Comparison of ENCODE assay signal across 18 cellular contexts in genomic region chr5:41157272-41157671, GRCh38. TPM values are rescaled to one million over a fixed set of nuclear protein-coding genes. Genes with fewer than 3 reads are reported as not detected.
A peak's percentile ranks its signal among the peaks of the same experiment; 100 is the strongest.
DNase-seq lines count a peak whose midpoint lies in the region; ATAC-seq and TF ChIP-seq lines count a peak whose summit lies in the region.
"Had no signal": no experiment of that assay in that cellular context is flagged by ENCODE, and none has a peak within 500 bp of the region (broad histone marks: within the 10 kb centered on the region; RNA-seq: fewer than 3 reads in every experiment).

No MANE protein-coding gene starts in this region.

- CTCF ChIA-PET in PC-3 (lab: Charles Lee) = no interaction called here

- WGBS in psoas muscle, 3 donors = 51 to 76% (median 58%) methylated on average over 3 of the region's 3 CpGs

- intact Hi-C loops in PC-3 (cut with micrococcal nuclease) = loop anchor here (2.0 kb wide), 1 partner anchor 34 kb away; no protein-coding TSS in a partner anchor
- intact Hi-C loops in tibial artery (cut with DNase I; ENCODE audit: low total_unique reads) = no loop called here
- intact Hi-C loops in psoas muscle (cut with DNase I) = no loop called here

- no TSS peak for BruUV-seq in PC-3 (replicated peaks; lab: Mats Ljungman, UMichigan)

- ATAC-seq in PC-3 (peak; percentile 66), psoas muscle (no peak)
- ATAC-seq: Panc1 had no signal

- H3K9ac ChIP-seq in PC-3 (ENCODE audit: low read length) = no peak overlapping the region

- H3K9me3 ChIP-seq in PC-3 (ENCODE audit: low read length) (no peaks in the 10 kb centered on the region), tibial artery (no peaks in the 10 kb centered on the region), psoas muscle (no peaks in the 10 kb centered on the region)
- H3K9me3 ChIP-seq: HAP-1 had no signal

- H3K27ac ChIP-seq in PC-3 (ENCODE audit: low read length) = peak overlapping the region; percentile 71
- peak overlapping the region; percentile 43 to 44 for H3K27ac ChIP-seq in tibial artery
- H3K27ac ChIP-seq in psoas muscle = no peak overlapping the region

- H3K4me2 ChIP-seq in PC-3 (ENCODE audit: low read length) = peak overlapping the region; percentile 30; the same call in 1 of the 2 replicates

- DNase-seq in EL = peak; percentile 24
- peak; percentile 79 for DNase-seq in PC-3
- DNase-seq in fibroblast of gingiva (ENCODE audit: low read depth) = peak; percentile 25
- no peak for DNase-seq in tibial artery
- no peak for DNase-seq in psoas muscle
- DNase-seq in OCI-M2 (lab: John Stamatoyannopoulos, UW; ENCODE audit: unreplicated experiment) = no peak
- no peak for DNase-seq in GM13976 (ENCODE audit: low spot score)
- DNase-seq: DND-41, GDM1, KBM-7, NCI-H1105 treated with DMSO at 0.1 percent for 48 hours, NCI-H1694, NCI-H2107, NCI-H510A treated with DMSO at 0.1 percent for 48 hours had no signal

- no peaks in the 10 kb centered on the region; the same call in 1 of the 2 replicates for H3K9me2 ChIP-seq in PC-3 (replicated peaks; ENCODE audit: low read length)

- H4K20me1 ChIP-seq in PC-3 (ENCODE audit: low read length) = no peaks in the 10 kb centered on the region

- H3F3A ChIP-seq in PC-3 (ENCODE audit: low read length, unreplicated experiment) = peaks cover 8% of the 10 kb centered on the region

- no peaks in the 10 kb centered on the region for H3K27me3 ChIP-seq in PC-3 (ENCODE audit: low read length)
- H3K27me3 ChIP-seq in tibial artery = no peaks in the 10 kb centered on the region
- no peaks in the 10 kb centered on the region for H3K27me3 ChIP-seq in psoas muscle (ENCODE audit: insufficient read depth in 3 of 3, low read length in 2 of 3)

- in situ Hi-C loops in GM13976 (cut with MboI; ENCODE audit: low sequenced_read_pairs, unreplicated experiment) = no loop called here

- no peaks in the 10 kb centered on the region for H3K79me2 ChIP-seq in PC-3 (ENCODE audit: low read length)

- POLR2A ChIA-PET in PC-3 (lab: Charles Lee; ENCODE audit: unreplicated experiment) = no interaction called here

- no peaks in the 10 kb centered on the region for H3K36me3 ChIP-seq in PC-3 (ENCODE audit: low read depth, low read length)
- no peaks in the 10 kb centered on the region for H3K36me3 ChIP-seq in tibial artery
- H3K36me3 ChIP-seq in psoas muscle (ENCODE audit: insufficient read depth in 1 of 2, low read depth in 1 of 2) = no peaks in the 10 kb centered on the region
- H3K36me3 ChIP-seq: HAP-1 had no signal

- no peak overlapping the region for H2AFZ ChIP-seq in PC-3 (ENCODE audit: low read length)

- H3K4me1 ChIP-seq in PC-3 (ENCODE audit: insufficient read depth, low read length) (peaks cover 25% of the 10 kb centered on the region), tibial artery (peaks cover 0 to 27% (median 12%) of the 10 kb centered on the region in 4 donors), psoas muscle (no peaks in the 10 kb centered on the region)
- H3K4me1 ChIP-seq: HAP-1 had no signal

- no peak overlapping the region for H3K4me3 ChIP-seq in PC-3 (ENCODE audit: low read length)
- H3K4me3 ChIP-seq in tibial artery = no peak overlapping the region
- H3K4me3 ChIP-seq in psoas muscle = no peak overlapping the region
- H3K4me3 ChIP-seq: HAP-1 had no signal

- no peak for TF ChIP-seq CTCF in PC-3 (conservative IDR thresholded peaks at IDR 0.05; ENCODE audit: low read depth, low read length)
- no peak for TF ChIP-seq CTCF in tibial artery (IDR thresholded peaks at IDR 0.05)
- TF ChIP-seq CTCF in psoas muscle (IDR thresholded peaks at IDR 0.05) = no peak
- no peak for TF ChIP-seq CTCF in GM13976 (IDR thresholded peaks at IDR 0.05; ENCODE audit: borderline replicate concordance, control extremely low read depth, extremely low read depth, insufficient read depth, missing control alignments)

RNA-seq across cellular contexts. Expression of gene C6, which starts 56.1 kb away (rescaled TPM):
- total RNA-seq in PC-3 (2014; rRNA removed) = not detected in 2 replicates
- total RNA-seq in psoas muscle = 1 to 10 TPM in 1 of 4 donors, under 1 TPM in 3; 0.17 to 1.1 (median 0.46) TPM
- under 1 TPM; 0.13 to 0.14 (median 0.13) TPM for polyA plus RNA-seq in psoas muscle
- total RNA-seq: SK-MEL-5 had no signal
- polyA plus RNA-seq: CD14-positive monocyte had no signal

Comparison
In these comparisons a context has a peak if more than half of its experiments do, and no peak if none do; other contexts are left out.
1. DNase-seq: peak in EL (single experiment), PC-3 (single experiment) and fibroblast of gingiva (single experiment); none in tibial artery (0 of 2), psoas muscle (0 of 2), OCI-M2 (single experiment) and GM13976 (single experiment).